ENCODE assay signal across 10 cellular contexts in genomic region chr3:44529927-44530326, GRCh38. TPM values are rescaled to one million over a fixed set of nuclear protein-coding genes. Genes with fewer than 3 reads are reported as not detected.
DNase-seq lines count a peak whose midpoint lies in the region; ATAC-seq and TF ChIP-seq lines count a peak whose summit lies in the region.
"Had no signal": no experiment of that assay in that cellular context is flagged by ENCODE, and none has a peak within 500 bp of the region (broad histone marks: within the 10 kb centered on the region; RNA-seq: fewer than 3 reads in every experiment).

No MANE protein-coding gene starts in this region.

- H3K4me3 ChIP-seq in AG10803 (ENCODE audit: low read length), result no peak overlapping the region
- H3K4me3 ChIP-seq in gastrocnemius medialis, result no peak overlapping the region
- H3K4me3 ChIP-seq: esophagus muscularis mucosa had no signal

- DNase-seq in AG10803 (ENCODE audit: low read depth), result peak; percentile 17
- DNase-seq in GM03348 (ENCODE audit: low spot score), result peak; percentile 24
- peak; percentile 32 for DNase-seq in RPMI7951 (ENCODE audit: low read depth)
- DNase-seq in foreskin keratinocyte, result peak in 1 of 2 donors; percentile 11
- no peak for DNase-seq in gastrocnemius medialis
- DNase-seq in anterior cingulate cortex (lab: John Stamatoyannopoulos, UW), result no peak
- DNase-seq in retina, result no peak
- DNase-seq: naive B cell had no signal

- H3K27me3 ChIP-seq in foreskin keratinocyte, result no peaks in the 10 kb centered on the region
- peaks cover 0 to 3% (median under 1%) of the 10 kb centered on the region in 3 donors for H3K27me3 ChIP-seq in gastrocnemius medialis

- TF ChIP-seq CTCF in AG10803 (conservative IDR thresholded peaks at IDR 0.05; ENCODE audit: low read length) (peak; percentile 53), foreskin keratinocyte (conservative IDR thresholded peaks at IDR 0.05) (peak; percentile 57), gastrocnemius medialis (IDR thresholded peaks at IDR 0.05 in 4 of 5, conservative IDR thresholded peaks at IDR 0.05 in 1 of 5) (no peak)

- in situ Hi-C loops in gastrocnemius medialis (cut with MboI; ENCODE audit: low sequenced_read_pairs in 4 of 4), result loop anchor here (10.0 to 25.0 kb wide), 2 partner anchors 382 to 385 kb away; no protein-coding TSS in a partner anchor

- no peaks in the 10 kb centered on the region for H3K9me3 ChIP-seq in gastrocnemius medialis
- H3K9me3 ChIP-seq: esophagus muscularis mucosa had no signal

- TF ChIP-seq POLR2A in gastrocnemius medialis (IDR thresholded peaks at IDR 0.05), result no peak

- H3K36me3 ChIP-seq in gastrocnemius medialis, result no peaks in the 10 kb centered on the region
- H3K36me3 ChIP-seq: esophagus muscularis mucosa had no signal

- ATAC-seq in foreskin keratinocyte (no peak), gastrocnemius medialis (no peak), GM21529 (IDR thresholded peaks at IDR 0.05; ENCODE audit: unreplicated experiment) (no peak)

- H3K27ac ChIP-seq in foreskin keratinocyte (no peak overlapping the region), gastrocnemius medialis (no peak overlapping the region)
- H3K27ac ChIP-seq: esophagus muscularis mucosa had no signal

- intact Hi-C loops in gastrocnemius medialis (cut with DNase I; ENCODE audit: low total_unique reads), result loop anchor here (5.0 kb wide), 1 partner anchor 382 kb away; no protein-coding TSS in a partner anchor

- H3K4me1 ChIP-seq in foreskin keratinocyte (no peaks in the 10 kb centered on the region), gastrocnemius medialis (no peaks in the 10 kb centered on the region)
- H3K4me1 ChIP-seq: esophagus muscularis mucosa had no signal

RNA-seq across cellular contexts. Expression of gene ZKSCAN7, which starts 25.1 kb away (rescaled TPM):
- 3.6 and 5.8 TPM in 2 replicates for total RNA-seq in RPMI7951 (2014; rRNA removed; shearing (Covaris generic))
- total RNA-seq in foreskin keratinocyte (2.0 and 2.8 TPM in 2 replicates), gastrocnemius medialis (1 to 10 TPM; 1.0 to 1.6 (median 1.4) TPM)
- polyA plus RNA-seq in foreskin keratinocyte, result 0.77 and 0.87 TPM in 2 replicates

RNA-seq across cellular contexts. Expression of gene ZNF445, which starts 52.5 kb away (rescaled TPM):
- 3.7 and 4.1 TPM in 2 replicates for total RNA-seq in RPMI7951 (2014; rRNA removed; shearing (Covaris generic))
- total RNA-seq in foreskin keratinocyte, result 8.6 and 8.7 TPM in 2 replicates
- 1.2 and 1.5 TPM in 2 replicates for polyA plus RNA-seq in foreskin keratinocyte
- total RNA-seq in gastrocnemius medialis, result 1 to 10 TPM; 3.6 to 6.2 (median 3.8) TPM

RNA-seq across cellular contexts. Expression of gene ZNF660, which starts 54.8 kb away (rescaled TPM):
- 1.1 and 1.2 TPM in 2 replicates for total RNA-seq in RPMI7951 (2014; rRNA removed; shearing (Covaris generic))
- total RNA-seq in foreskin keratinocyte (0.10 and 0.11 TPM in 2 replicates), gastrocnemius medialis (under 1 TPM; 0.13 to 0.39 (median 0.28) TPM)
- polyA plus RNA-seq in foreskin keratinocyte, result 0.01 and 0.02 TPM in 2 replicates

Comparison
In these comparisons a context has a peak if more than half of its experiments do, and no peak if none do; other contexts are left out.
1. DNase-seq: peak in AG10803 (single experiment), GM03348 (single experiment) and RPMI7951 (single experiment); none in gastrocnemius medialis (0 of 2), anterior cingulate cortex (0 of 58) and retina (single experiment).
2. CTCF ChIP-seq: peak in AG10803 (single experiment) and foreskin keratinocyte (single experiment); none in gastrocnemius medialis (0 of 5).